ENCODE assay signal across 2 cellular contexts in genomic region chrX:154441984-154442707, GRCh38.
A peak's percentile ranks its signal among the peaks of the same experiment; 100 is the strongest.
TF ChIP-seq lines count a peak whose summit lies in the region.

No MANE protein-coding gene starts in this region.

TF ChIP-seq in HEK293, 187 proteins besides CTCF, POLR2A, EP300 and RAD21:
- peak; percentile 64 for TF ChIP-seq ZBTB6 (tag by site-specific recombination; IDR thresholded peaks at IDR 0.05)
- no peak for TF ChIP-seq ZNF501 (tag by site-specific recombination; IDR thresholded peaks at IDR 0.05)

TF ChIP-seq in GM12878, 131 proteins besides CTCF, POLR2A, EP300 and RAD21:
- TF ChIP-seq CEBPB (IDR thresholded peaks at IDR 0.05; ENCODE audit: borderline replicate concordance in 1 of 2, low read depth in 2 of 2, low read length in 2 of 2) (no peak), SUZ12 (IDR thresholded peaks at IDR 0.05; ENCODE audit: unreplicated experiment) (no peak), CHD2 (IDR thresholded peaks at IDR 0.05; ENCODE audit: borderline replicate concordance, low read depth, low read length) (no peak), ZBTB11 (CRISPR knock-in tag; IDR thresholded peaks at IDR 0.05) (no peak), ZBTB4 (CRISPR knock-in tag; IDR thresholded peaks at IDR 0.05) (no peak), CREM (IDR thresholded peaks at IDR 0.05; ENCODE audit: low read depth) (no peak), ELK1 (IDR thresholded peaks at IDR 0.05; ENCODE audit: low read depth, low read length) (no peak), ZBTB33 (IDR thresholded peaks at IDR 0.05) (no peak), RB1 (IDR thresholded peaks at IDR 0.05; ENCODE audit: borderline replicate concordance) (no peak), KLF5 (IDR thresholded peaks at IDR 0.05; ENCODE audit: partially characterized antibody) (no peak), MTA3 (IDR thresholded peaks at IDR 0.05; ENCODE audit: borderline replicate concordance, low read length) (no peak), GATAD2B (conservative IDR thresholded peaks at IDR 0.05; ENCODE audit: low read depth) (no peak), ATF3 (IDR thresholded peaks at IDR 0.05; ENCODE audit: borderline replicate concordance, extremely low read depth, low read depth, low read length) (no peak), FOXK2 (IDR thresholded peaks at IDR 0.05) (no peak), PKNOX1 (IDR thresholded peaks at IDR 0.05) (no peak), HDGF (IDR thresholded peaks at IDR 0.05) (no peak), CHD4 (IDR thresholded peaks at IDR 0.05) (no peak), E4F1 (IDR thresholded peaks at IDR 0.05; ENCODE audit: borderline replicate concordance, partially characterized antibody) (no peak)
